In the genomic region with DNA sequence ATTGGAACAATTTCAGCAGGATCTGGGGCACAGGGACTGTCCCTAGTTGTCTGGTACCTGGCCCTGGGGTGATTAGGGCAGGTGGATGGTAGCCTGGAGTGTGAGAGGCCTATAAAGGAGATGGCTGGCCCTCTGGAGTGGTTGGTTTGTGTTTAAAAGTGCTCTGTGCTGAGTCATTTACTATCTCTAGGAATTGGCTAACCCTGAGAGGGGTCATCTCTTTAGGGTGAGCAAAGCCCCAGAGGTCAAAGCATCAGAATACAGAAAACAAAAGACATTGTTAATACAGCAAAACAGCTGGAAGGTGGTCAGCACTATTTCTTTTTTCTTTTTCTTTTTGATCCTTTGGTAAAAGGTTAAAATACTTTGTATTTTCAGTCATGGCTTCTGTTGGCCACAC, we compare ENCODE assay signal across 6 cellular contexts. TPM values are rescaled to one million over a fixed set of nuclear protein-coding genes. Genes with fewer than 3 reads are reported as not detected.
"Had no signal": no experiment of that assay in that cellular context is flagged by ENCODE, and none has a peak within 500 bp of the region (broad histone marks: within the 10 kb centered on the region; RNA-seq: fewer than 3 reads in every experiment).

No MANE protein-coding gene starts in this region.

- H3K4me1 ChIP-seq: HAP-1 had no signal

- H3K27ac ChIP-seq: GM23248, HL-60 had no signal

- H3K9me3 ChIP-seq: HAP-1 had no signal

- H3K36me3 ChIP-seq: HAP-1 had no signal

- H2AFZ ChIP-seq: GM23248 had no signal

- DNase-seq: GM23248, KG1 had no signal

- H3K4me3 ChIP-seq: GM23248, HAP-1, K562 had no signal

- ATAC-seq: HepG2, K562 had no signal

- H3K9ac ChIP-seq: GM23248 had no signal

RNA-seq across cellular contexts. Expression of gene BMPER, which starts 43.4 kb away (rescaled TPM):
- total RNA-seq: HepG2, K562 had no signal
- polyA plus RNA-seq: HepG2, K562 had no signal
